27 cellular contexts compared by ENCODE assay signal in the genomic region with DNA sequence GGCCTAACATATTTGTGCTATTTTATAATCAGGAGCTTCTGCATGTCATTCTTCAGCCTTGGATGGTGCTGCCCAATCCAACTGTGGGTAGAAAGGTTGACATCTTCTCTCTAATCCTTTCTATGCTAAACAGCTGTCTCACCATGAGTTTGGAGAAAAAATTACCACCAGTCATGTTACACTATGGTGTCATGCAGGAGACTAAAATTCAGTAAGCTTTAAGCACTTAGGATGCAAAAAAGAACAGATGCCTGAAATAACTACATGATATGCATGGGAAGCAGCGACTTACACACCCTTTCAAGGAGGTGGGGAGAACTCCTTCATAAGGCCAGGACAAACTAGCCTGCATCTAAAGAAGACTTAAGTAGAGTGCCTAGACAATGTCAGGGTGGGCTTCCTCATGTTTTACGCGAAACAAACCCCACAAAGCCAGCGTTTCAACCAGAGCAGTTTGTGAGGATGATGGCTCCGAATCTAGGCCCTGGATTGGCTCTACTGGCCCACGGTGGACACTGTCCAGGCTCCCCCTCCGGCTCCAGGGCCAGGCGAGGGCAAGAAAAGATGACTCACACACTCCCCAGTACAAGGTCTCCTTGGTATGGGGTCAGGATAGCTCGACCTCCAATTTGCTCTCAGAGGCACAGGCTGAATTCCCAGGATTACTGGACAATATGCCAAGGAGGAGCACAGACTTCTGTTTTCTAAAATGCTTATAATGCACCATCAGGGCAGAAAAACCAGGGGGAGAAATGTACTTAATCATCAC. TPM values are rescaled to one million over a fixed set of nuclear protein-coding genes. Genes with fewer than 3 reads are reported as not detected.
A peak's percentile ranks its signal among the peaks of the same experiment; 100 is the strongest.
DNase-seq lines count a peak whose midpoint lies in the region; FAIRE-seq and TF ChIP-seq lines count a peak whose summit lies in the region.
"Had no signal": no experiment of that assay in that cellular context is flagged by ENCODE, and none has a peak within 500 bp of the region (broad histone marks: within the 10 kb centered on the region; RNA-seq: fewer than 3 reads in every experiment).

No MANE protein-coding gene starts in this region.

- 53% methylated on average over 9 of the region's 9 CpGs for WGBS in smooth muscle cell (ENCODE audit: low lambda C conversion rate)

- H3K36me3 Mint-ChIP-seq in chondrocyte (ENCODE audit: low read depth) = no peaks in the 10 kb centered on the region
- H3K36me3 Mint-ChIP-seq: naive B cell; stimulated activated naive B cell treated with anti-CD40 and anti-IgM and Interleukin-4, amounts not matched to agents 10 μg/mL and 1 μg/mL and 100 μg/mL, for 72 hours; WTC11 had no signal

- H4K20me1 ChIP-seq in smooth muscle cell (ENCODE audit: low read depth) = peaks cover 92% of the 10 kb centered on the region

- H2AFZ ChIP-seq in ACC112 (ENCODE audit: low read length, unreplicated experiment) (no peak overlapping the region), smooth muscle cell (ENCODE audit: low read depth) (no peak overlapping the region)

- no peaks in the 10 kb centered on the region for H3K27me3 ChIP-seq in ACC112 (ENCODE audit: insufficient read depth, low read length)
- H3K27me3 ChIP-seq in smooth muscle cell (ENCODE audit: low read depth) = no peaks in the 10 kb centered on the region
- H3K27me3 ChIP-seq: esophagus muscularis mucosa, pancreas, sigmoid colon, SJCRH30, testis had no signal

- H3K4me3 ChIP-seq in ACC112 (ENCODE audit: low read depth, low read length) (no peak overlapping the region), smooth muscle cell (no peak overlapping the region)
- H3K4me3 ChIP-seq: esophagus muscularis mucosa, lower lobe of right lung, sigmoid colon, SJCRH30, testis had no signal

- no peaks in the 10 kb centered on the region for H3F3A ChIP-seq in smooth muscle cell (ENCODE audit: low read depth)

- FAIRE-seq in GM19239 (lab: Jason Lieb, UNC) = no peak
- FAIRE-seq: pancreas had no signal

- H3K79me2 ChIP-seq in ACC112 (ENCODE audit: control insufficient read depth, insufficient read depth, low read length, unreplicated experiment) (peaks cover 34% of the 10 kb centered on the region), smooth muscle cell (ENCODE audit: low read depth) (peaks cover 18% of the 10 kb centered on the region)

- H3K4me1 ChIP-seq in ACC112 (ENCODE audit: control insufficient read depth, insufficient read depth, low read length, unreplicated experiment) = peaks cover 26% of the 10 kb centered on the region
- H3K4me1 ChIP-seq in smooth muscle cell (ENCODE audit: low read depth) = peaks cover 4% of the 10 kb centered on the region
- H3K4me1 ChIP-seq: lower lobe of right lung, SJCRH30 had no signal

- peaks cover 19% of the 10 kb centered on the region for H3K4me1 Mint-ChIP-seq in chondrocyte (ENCODE audit: low read depth)

- H3K36me3 ChIP-seq in ACC112 (ENCODE audit: insufficient read depth, low read length) (no peaks in the 10 kb centered on the region), smooth muscle cell (ENCODE audit: low read depth) (no peaks in the 10 kb centered on the region)
- H3K36me3 ChIP-seq: esophagus muscularis mucosa, lower lobe of right lung, pancreas, sigmoid colon had no signal

- no peak overlapping the region for H3K4me3 Mint-ChIP-seq in chondrocyte (ENCODE audit: unreplicated experiment)
- H3K4me3 Mint-ChIP-seq: naive B cell; stimulated activated naive B cell treated with anti-CD40 and anti-IgM and Interleukin-4, amounts not matched to agents 10 μg/mL and 1 μg/mL and 100 μg/mL, for 72 hours; WTC11 had no signal

- no peak overlapping the region for H3K27ac Mint-ChIP-seq in chondrocyte (ENCODE audit: unreplicated experiment)
- H3K27ac Mint-ChIP-seq: stimulated activated naive B cell treated with anti-CD40 and anti-IgM and Interleukin-4, amounts not matched to agents 10 μg/mL and 1 μg/mL and 100 μg/mL, for 72 hours; WTC11 had no signal

- H3K27ac ChIP-seq in ACC112 (ENCODE audit: low read depth, low read length) (peak overlapping the region; percentile 39; the same call in 1 of the 2 replicates), smooth muscle cell (ENCODE audit: low read depth) (no peak overlapping the region)
- H3K27ac ChIP-seq: C4-2B, esophagus muscularis mucosa, lower lobe of right lung, sigmoid colon, SJCRH30, testis had no signal

- no peaks in the 10 kb centered on the region for H3K27me3 Mint-ChIP-seq in chondrocyte (ENCODE audit: low read depth)
- H3K27me3 Mint-ChIP-seq: naive B cell; stimulated activated naive B cell treated with anti-CD40 and anti-IgM and Interleukin-4, amounts not matched to agents 10 μg/mL and 1 μg/mL and 100 μg/mL, for 72 hours had no signal

- TF ChIP-seq CTCF in chondrocyte (IDR thresholded peaks at IDR 0.05) = no peak
- TF ChIP-seq CTCF in smooth muscle cell (IDR thresholded peaks at IDR 0.05; ENCODE audit: borderline replicate concordance, insufficient read depth, poor library complexity, severe bottlenecking) = no peak

- no peak overlapping the region for H3K9ac ChIP-seq in smooth muscle cell (ENCODE audit: low read depth)

- no peaks in the 10 kb centered on the region for H3K9me3 ChIP-seq in smooth muscle cell (replicated peaks; ENCODE audit: low read depth)
- H3K9me3 ChIP-seq: esophagus muscularis mucosa, lower lobe of right lung, pancreas, sigmoid colon, SJCRH30, testis had no signal

- H3K4me2 ChIP-seq in smooth muscle cell = no peak overlapping the region

- DNase-seq in RPMI7951 (ENCODE audit: low read depth) = peak; percentile 51
- peak; percentile 75 for DNase-seq in fibroblast of gingiva (ENCODE audit: low read depth)
- peak; percentile 18 for DNase-seq in myocyte (ENCODE audit: low read depth)
- DNase-seq in chondrocyte (ENCODE audit: low spot score) = no peak
- no peak for DNase-seq in smooth muscle cell (lab: John Stamatoyannopoulos, UW; ENCODE audit: unreplicated experiment)
- DNase-seq in NCI-H1436 treated with DMSO at 0.1 percent for 48 hours (lab: John Stamatoyannopoulos, UW) = no peak
- no peak for DNase-seq in GM19239 (ENCODE audit: insufficient read length, low spot score)
- DNase-seq: activated CD4-positive, alpha-beta T cell treated with anti-CD3 and anti-CD28 coated beads, Interleukin-2, amount 50 U/mL, for 48 hours; activated gamma-delta T cell; amygdala; cerebellar nuclear complex; effector CD8-positive, alpha-beta T cell; IMR-90; lower lobe of right lung; naive B cell; NCI-H1694; NCI-H2227 treated with DMSO at 0.1 percent for 48 hours; pancreas; sigmoid colon; SJCRH30; stimulated activated CD4-positive, alpha-beta T cell treated with anti-CD3 and anti-CD28 coated beads, Interleukin-1b, Interleukin-23, amount 100 ng/mL, for 48 hours; stimulated activated naive B cell treated with anti-CD40 and anti-IgM and Interleukin-4, amounts not matched to agents 10 μg/mL and 1 μg/mL and 100 μg/mL, for 72 hours; testis had no signal

- H3K9me3 Mint-ChIP-seq in chondrocyte (ENCODE audit: low read depth) = no peaks in the 10 kb centered on the region
- H3K9me3 Mint-ChIP-seq: naive B cell; stimulated activated naive B cell treated with anti-CD40 and anti-IgM and Interleukin-4, amounts not matched to agents 10 μg/mL and 1 μg/mL and 100 μg/mL, for 72 hours; WTC11 had no signal

RNA-seq across cellular contexts. Expression of a gene that starts 45.1 kb away (rescaled TPM):
- total RNA-seq in RPMI7951 (2014; rRNA removed; shearing (Covaris generic)) = 21.5 and 24.2 TPM in 2 replicates
- total RNA-seq in myocyte = 24.3 and 29.4 TPM in 2 replicates
- polyA plus RNA-seq in myocyte (2012) = 21.2 TPM
- total RNA-seq in chondrocyte = 21.1 to 27.1 TPM (median 25.4 TPM) in 3 replicates
- 17.7 and 26.0 TPM in 2 replicates for total RNA-seq in smooth muscle cell
- polyA plus RNA-seq in smooth muscle cell = 23.3 and 26.6 TPM in 2 replicates

Comparison
In these comparisons a context has a peak if more than half of its experiments do, and no peak if none do; other contexts are left out.
1. DNase-seq: peak in RPMI7951 (single experiment), fibroblast of gingiva (single experiment) and myocyte (single experiment); none in chondrocyte (single experiment), smooth muscle cell (single experiment), NCI-H1436 treated with DMSO at 0.1 percent for 48 hours (single experiment) and GM19239 (single experiment).